14 cellular contexts compared by ENCODE assay signal in genomic region chr7:55476852-55477780, GRCh38.
A peak's percentile ranks its signal among the peaks of the same experiment; 100 is the strongest.
DNase-seq lines count a peak whose midpoint lies in the region; ATAC-seq and TF ChIP-seq lines count a peak whose summit lies in the region.
"Had no signal": no experiment of that assay in that cellular context is flagged by ENCODE, and none has a peak within 500 bp of the region (broad histone marks: within the 10 kb centered on the region; RNA-seq: fewer than 3 reads in every experiment).

No MANE protein-coding gene starts in this region.

- H3K4me3 ChIP-seq in thymus (ENCODE audit: low read length), result no peak overlapping the region
- H3K4me3 ChIP-seq: lower lobe of right lung, PC-9, upper lobe of right lung had no signal

- H3K9me3 ChIP-seq in thymus (ENCODE audit: control insufficient read depth), result no peaks in the 10 kb centered on the region
- H3K9me3 ChIP-seq: lower lobe of right lung, upper lobe of right lung had no signal

- ATAC-seq in activated naive CD4-positive, alpha-beta T cell treated with anti-CD3 and anti-CD28 coated beads, Interleukin-2, amount 50 U/mL, for 72 hours, result no peak
- ATAC-seq: lower lobe of right lung, upper lobe of right lung had no signal

- no peak overlapping the region for H3K4me3 Mint-ChIP-seq in activated naive CD4-positive, alpha-beta T cell treated with anti-CD3 and anti-CD28 coated beads, Interleukin-2, amount 10 ng/mL, durations not matched to agents 7 days and 5 days
- peak overlapping the region; percentile 17 for H3K4me3 Mint-ChIP-seq in glutamatergic neuron (ENCODE audit: unreplicated experiment)
- H3K4me3 Mint-ChIP-seq: activated naive CD8-positive, alpha-beta T cell treated with anti-CD3 and anti-CD28 coated beads for 36 hours had no signal

- TF ChIP-seq CTCF in glutamatergic neuron (IDR thresholded peaks at IDR 0.05; ENCODE audit: partially characterized antibody, unreplicated experiment), result no peak

- peaks cover 74% of the 10 kb centered on the region for H3K4me1 Mint-ChIP-seq in activated naive CD4-positive, alpha-beta T cell treated with anti-CD3 and anti-CD28 coated beads, Interleukin-2, amount 10 ng/mL, durations not matched to agents 7 days and 5 days
- peaks cover 17% of the 10 kb centered on the region for H3K4me1 Mint-ChIP-seq in glutamatergic neuron (ENCODE audit: low read depth, unreplicated experiment)

- no peaks in the 10 kb centered on the region for H3K9me3 Mint-ChIP-seq in activated naive CD4-positive, alpha-beta T cell treated with anti-CD3 and anti-CD28 coated beads, Interleukin-2, amount 10 ng/mL, durations not matched to agents 7 days and 5 days
- H3K9me3 Mint-ChIP-seq in activated naive CD4-positive, alpha-beta T cell treated with anti-CD3 and anti-CD28 coated beads, Interleukin-2, amount 50 U/mL, for 72 hours, result no peaks in the 10 kb centered on the region
- H3K9me3 Mint-ChIP-seq in glutamatergic neuron (ENCODE audit: unreplicated experiment), result peaks cover 11% of the 10 kb centered on the region
- H3K9me3 Mint-ChIP-seq: activated naive CD8-positive, alpha-beta T cell treated with anti-CD3 and anti-CD28 coated beads for 36 hours had no signal

- no peaks in the 10 kb centered on the region for H3K27me3 ChIP-seq in thymus (ENCODE audit: control insufficient read depth, insufficient read depth)
- H3K27me3 ChIP-seq: upper lobe of right lung had no signal

- H3K27ac ChIP-seq in thymus (ENCODE audit: low read depth), result peak overlapping the region; percentile 32
- H3K27ac ChIP-seq: lower lobe of right lung, PC-9, upper lobe of right lung had no signal

- H3K36me3 Mint-ChIP-seq in activated naive CD4-positive, alpha-beta T cell treated with anti-CD3 and anti-CD28 coated beads, Interleukin-2, amount 10 ng/mL, durations not matched to agents 7 days and 5 days, result peaks cover 54% of the 10 kb centered on the region
- H3K36me3 Mint-ChIP-seq in activated naive CD4-positive, alpha-beta T cell treated with anti-CD3 and anti-CD28 coated beads, Interleukin-2, amount 50 U/mL, for 72 hours, result peaks cover under 1 to 34% of the 10 kb centered on the region in 2 donors
- H3K36me3 Mint-ChIP-seq in glutamatergic neuron (ENCODE audit: unreplicated experiment), result peaks cover 16% of the 10 kb centered on the region

- DNase-seq in activated naive CD4-positive, alpha-beta T cell treated with anti-CD3 and anti-CD28 coated beads, Interleukin-2, amount 10 ng/mL, durations not matched to agents 7 days and 5 days, result no peak
- DNase-seq in activated naive CD4-positive, alpha-beta T cell (lab: John Stamatoyannopoulos, UW), result no peak
- DNase-seq in activated naive CD4-positive, alpha-beta T cell treated with anti-CD3 and anti-CD28 coated beads, Interleukin-2, amount 50 U/mL, for 72 hours (ENCODE audit: low spot score in 2 of 2), result no peak
- DNase-seq in glutamatergic neuron (no peak), HPDE6-E6E7 (ENCODE audit: extremely low spot score) (no peak), foreskin melanocyte (no peak)
- no peak for DNase-seq in stimulated activated CD4-positive, alpha-beta T cell treated with anti-CD3 and anti-CD28 coated beads, Interleukin-1b, Interleukin-23, amount 100 ng/mL, for 48 hours
- DNase-seq: activated naive CD8-positive, alpha-beta T cell treated with anti-CD3 and anti-CD28 coated beads for 36 hours; dermis blood vessel endothelial cell; DMS79; lower lobe of right lung; PC-9; upper lobe of right lung had no signal

- H3K4me1 ChIP-seq in thymus (ENCODE audit: control insufficient read depth, insufficient read depth, low read length), result peaks cover 52% of the 10 kb centered on the region
- H3K4me1 ChIP-seq: upper lobe of right lung had no signal

- CTCF ChIA-PET in activated naive CD4-positive, alpha-beta T cell treated with anti-CD3 and anti-CD28 coated beads, Interleukin-2, amount 10 ng/mL, durations not matched to agents 7 days and 5 days (lab: Charles Lee), result no interaction called here

- 96% methylated on average over 19 of the region's 19 CpGs for WGBS in thymus

- H3K27ac Mint-ChIP-seq in activated naive CD4-positive, alpha-beta T cell treated with anti-CD3 and anti-CD28 coated beads, Interleukin-2, amount 10 ng/mL, durations not matched to agents 7 days and 5 days, result peak overlapping the region; percentile 72
- peak overlapping the region; percentile 80 to 94 for H3K27ac Mint-ChIP-seq in activated naive CD4-positive, alpha-beta T cell treated with anti-CD3 and anti-CD28 coated beads, Interleukin-2, amount 50 U/mL, for 72 hours
- H3K27ac Mint-ChIP-seq in glutamatergic neuron (ENCODE audit: unreplicated experiment), result peak overlapping the region; percentile 9

- H3K36me3 ChIP-seq in thymus (ENCODE audit: control insufficient read depth, insufficient read depth), result peaks cover 26% of the 10 kb centered on the region

- no peaks in the 10 kb centered on the region for H3K27me3 Mint-ChIP-seq in activated naive CD4-positive, alpha-beta T cell treated with anti-CD3 and anti-CD28 coated beads, Interleukin-2, amount 10 ng/mL, durations not matched to agents 7 days and 5 days
- peaks cover 2% of the 10 kb centered on the region for H3K27me3 Mint-ChIP-seq in glutamatergic neuron (ENCODE audit: unreplicated experiment)
- H3K27me3 Mint-ChIP-seq: activated naive CD8-positive, alpha-beta T cell treated with anti-CD3 and anti-CD28 coated beads for 36 hours had no signal

Comparison
In these comparisons a context has a peak if more than half of its experiments do, and no peak if none do; other contexts are left out.
1. H3K27ac Mint-ChIP-seq: peak in every context shown above with its lines; median percentile 87 in activated naive CD4-positive, alpha-beta T cell treated with anti-CD3 and anti-CD28 coated beads, Interleukin-2, amount 50 U/mL, for 72 hours; 72 in activated naive CD4-positive, alpha-beta T cell treated with anti-CD3 and anti-CD28 coated beads, Interleukin-2, amount 10 ng/mL, durations not matched to agents 7 days and 5 days; 9 in glutamatergic neuron.